In the genomic region with DNA sequence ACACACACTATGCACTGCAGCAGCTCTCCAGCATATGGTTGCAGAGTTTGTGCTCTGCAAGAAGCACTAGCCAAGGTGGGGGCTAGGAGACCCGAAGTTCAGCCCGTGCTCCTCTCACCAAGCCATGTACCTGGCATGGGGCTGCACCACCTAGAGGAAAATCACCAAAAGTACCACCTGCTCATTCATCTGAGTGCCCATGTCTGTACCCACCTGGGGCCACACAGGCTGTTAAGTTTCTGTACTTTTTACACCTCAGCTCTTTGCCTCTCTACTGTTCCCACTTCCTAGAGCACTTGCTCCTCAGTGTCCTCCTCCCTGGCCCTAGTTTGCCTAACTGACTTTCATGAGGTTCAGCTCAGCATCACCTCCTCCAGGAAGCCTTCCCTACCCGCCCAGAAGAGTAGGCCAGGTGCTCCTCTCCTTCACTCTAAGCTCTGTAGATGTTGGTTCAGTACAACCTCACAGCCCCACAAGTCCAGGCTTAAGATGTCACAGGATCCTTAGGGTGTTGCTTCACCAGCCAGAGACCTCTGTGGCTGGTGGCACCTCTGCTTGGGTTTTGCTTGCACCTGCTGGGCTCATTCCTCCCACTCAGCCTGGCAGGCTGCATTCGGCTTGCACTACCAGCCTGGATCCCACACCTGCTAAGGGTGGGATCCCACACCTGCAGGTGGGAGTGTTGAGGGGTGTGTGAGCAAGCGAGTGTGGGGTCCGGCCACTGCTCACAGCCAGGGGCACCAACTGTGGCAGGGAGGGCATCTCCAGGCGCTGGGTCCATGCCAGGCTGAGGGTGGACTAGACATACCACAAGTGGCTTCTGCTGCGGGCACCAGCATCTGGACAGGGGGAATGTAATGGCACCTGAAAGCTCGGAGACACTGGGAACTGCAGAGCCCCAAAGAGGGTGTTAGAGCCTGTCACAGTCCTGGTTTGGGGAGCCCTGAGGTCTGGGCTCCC, we compare ENCODE assay signal across 23 cellular contexts. TPM values are rescaled to one million over a fixed set of nuclear protein-coding genes. Genes with fewer than 3 reads are reported as not detected.
"Had no signal": no experiment of that assay in that cellular context is flagged by ENCODE, and none has a peak within 500 bp of the region (broad histone marks: within the 10 kb centered on the region; RNA-seq: fewer than 3 reads in every experiment).

No MANE protein-coding gene starts in this region.

- ATAC-seq: effector memory CD8-positive, alpha-beta T cell; left lung; naive thymus-derived CD4-positive, alpha-beta T cell; WTC11 had no signal

- DNase-seq: activated CD4-positive, alpha-beta T cell treated with anti-CD3 and anti-CD28 coated beads, Interleukin-2, amount 50 U/mL, for 4 hours; activated gamma-delta T cell; activated naive CD4-positive, alpha-beta T cell treated with anti-CD3 and anti-CD28 coated beads, Interleukin-2, amount 50 U/mL, for 16 hours; activated T-cell treated with anti-CD3 and anti-CD28 coated beads for 4 hours; aorta; central memory CD4-positive, alpha-beta T cell; effector memory CD8-positive, alpha-beta T cell; esophagus squamous epithelium; left lung; naive thymus-derived CD4-positive, alpha-beta T cell; retina; stimulated activated CD4-positive, alpha-beta T cell treated with anti-CD3 and anti-CD28 coated beads, Interleukin-4, amount 100 ng/mL, for 24 hours; T1000; tibial artery had no signal

- H3K36me3 Mint-ChIP-seq: brain; naive thymus-derived CD4-positive, alpha-beta T cell; WTC11 had no signal

- H3K27me3 Mint-ChIP-seq: stimulated activated naive CD8-positive, alpha-beta T cell treated with anti-CD3 and anti-CD28 coated beads, Interleukin-15, Interleukin-2, amounts not matched to agents 100 ng/mL and 50 ng/mL, for 24 hours had no signal

- H3K4me1 Mint-ChIP-seq: naive thymus-derived CD4-positive, alpha-beta T cell; WTC11 had no signal

- H3K9me3 Mint-ChIP-seq: activated T-helper 1 cell treated with anti-CD3 and anti-CD28 coated beads, Interleukin-12 subunit alpha, Interleukin-12 subunit beta, Interleukin-2, Interleukin-4 antibody, amounts not matched to agents 30 ng/mL and 10 ng/mL and 1 ng/mL, durations not matched to agents 14 hours and 24 hours and 36 hours; effector memory CD8-positive, alpha-beta T cell; stimulated activated naive CD8-positive, alpha-beta T cell treated with anti-CD3 and anti-CD28 coated beads, Interleukin-15, Interleukin-2, amounts not matched to agents 100 ng/mL and 50 ng/mL, for 24 hours; T-helper 1 cell treated with Interleukin-12 subunit alpha and Interleukin-12 subunit beta and Interleukin-4 antibody, amounts not matched to agents 30 μg/mL and 1 μg/mL, for 36 hours; WTC11 had no signal

- H3K4me3 Mint-ChIP-seq: activated T-helper 1 cell treated with anti-CD3 and anti-CD28 coated beads, Interleukin-12 subunit alpha, Interleukin-12 subunit beta, Interleukin-2, Interleukin-4 antibody, amounts not matched to agents 30 ng/mL and 10 ng/mL and 1 ng/mL, durations not matched to agents 14 hours and 24 hours and 36 hours; brain; effector memory CD8-positive, alpha-beta T cell; naive thymus-derived CD4-positive, alpha-beta T cell; neural crest cell; stimulated activated naive CD8-positive, alpha-beta T cell treated with anti-CD3 and anti-CD28 coated beads, Interleukin-15, Interleukin-2, amounts not matched to agents 100 ng/mL and 50 ng/mL, for 24 hours; T-helper 1 cell treated with Interleukin-12 subunit alpha and Interleukin-12 subunit beta and Interleukin-4 antibody, amounts not matched to agents 30 μg/mL and 1 μg/mL, for 36 hours; WTC11 had no signal

- H3K27ac Mint-ChIP-seq: activated T-helper 1 cell treated with anti-CD3 and anti-CD28 coated beads, Interleukin-12 subunit alpha, Interleukin-12 subunit beta, Interleukin-2, Interleukin-4 antibody, amounts not matched to agents 30 ng/mL and 10 ng/mL and 1 ng/mL, durations not matched to agents 14 hours and 24 hours and 36 hours; brain; naive thymus-derived CD4-positive, alpha-beta T cell; progenitor cell of endocrine pancreas; stimulated activated naive CD8-positive, alpha-beta T cell treated with anti-CD3 and anti-CD28 coated beads, Interleukin-15, Interleukin-2, amounts not matched to agents 100 ng/mL and 50 ng/mL, for 24 hours; T-helper 1 cell treated with Interleukin-12 subunit alpha and Interleukin-12 subunit beta and Interleukin-4 antibody, amounts not matched to agents 30 μg/mL and 1 μg/mL, for 36 hours; WTC11 had no signal

RNA-seq across cellular contexts. Expression of a gene that starts 10.2 kb away (rescaled TPM):
- total RNA-seq: activated T-helper 1 cell treated with anti-CD3 and anti-CD28 coated beads, Interleukin-12 subunit alpha, Interleukin-12 subunit beta, Interleukin-2, Interleukin-4 antibody, amounts not matched to agents 30 ng/mL and 10 ng/mL and 1 ng/mL, durations not matched to agents 14 hours and 24 hours and 36 hours; dermis microvascular lymphatic vessel endothelial cell; lung microvascular endothelial cell; neural crest cell had no signal
